ENCODE assay signal across 18 cellular contexts in the genomic region with DNA sequence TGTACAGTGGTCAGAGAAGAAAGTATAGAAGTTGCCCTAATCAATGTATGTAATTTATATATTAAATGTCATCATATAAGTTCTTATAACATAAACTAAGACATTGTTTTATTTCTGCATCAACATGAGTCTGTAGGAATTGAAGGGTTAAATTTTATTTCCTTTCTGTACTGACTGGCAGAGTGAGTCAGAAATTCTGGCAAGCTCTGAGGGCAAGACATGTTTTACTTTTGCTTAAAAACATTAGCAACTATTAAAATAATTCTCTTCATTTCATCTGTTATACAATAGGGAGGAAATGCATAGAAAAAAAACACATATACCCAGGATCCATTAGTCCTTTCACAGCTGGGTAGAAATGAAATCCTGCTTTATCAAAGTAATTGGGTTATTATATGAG.
DNase-seq lines count a peak whose midpoint lies in the region; ATAC-seq and TF ChIP-seq lines count a peak whose summit lies in the region.
"Had no signal": no experiment of that assay in that cellular context is flagged by ENCODE, and none has a peak within 500 bp of the region (broad histone marks: within the 10 kb centered on the region; RNA-seq: fewer than 3 reads in every experiment).

No MANE protein-coding gene starts in this region.

- no peaks in the 10 kb centered on the region for H3K9me2 ChIP-seq in GM23248 (ENCODE audit: insufficient read depth)

- no peak for ATAC-seq in heart right ventricle
- ATAC-seq in HG02981 (IDR thresholded peaks at IDR 0.05; ENCODE audit: unreplicated experiment): no peak
- ATAC-seq: natural killer cell, T-cell had no signal

- intact Hi-C loops in heart right ventricle (cut with DNase I): no loop called here

- no peak overlapping the region for H3K4me3 ChIP-seq in GM23248
- H3K4me3 ChIP-seq in astrocyte of the cerebellum (ENCODE audit: low read depth, low read length): no peak overlapping the region
- no peak overlapping the region for H3K4me3 ChIP-seq in foreskin fibroblast (ENCODE audit: low read depth in 1 of 2, low read length in 2 of 2)
- no peak overlapping the region for H3K4me3 ChIP-seq in heart right ventricle
- H3K4me3 ChIP-seq: left ventricle myocardium inferior, right atrium auricular region had no signal

- H3K36me3 ChIP-seq in GM23248 (ENCODE audit: low read depth) (no peaks in the 10 kb centered on the region), heart right ventricle (no peaks in the 10 kb centered on the region)
- H3K36me3 ChIP-seq: left ventricle myocardium inferior, right atrium auricular region had no signal

- DNase-seq in GM23248: peak; percentile 48
- DNase-seq in astrocyte of the cerebellum (ENCODE audit: low read depth): peak; percentile 11
- DNase-seq in foreskin fibroblast: peak; percentile 36 to 68
- DNase-seq in smooth muscle cell of the brain vasculature (ENCODE audit: low read depth, low spot score): peak; percentile 10
- no peak for DNase-seq in heart right ventricle
- no peak for DNase-seq in activated gamma-delta T cell treated with Interleukin-2 at 50 U/mL for 16 hours
- DNase-seq: activated CD4-positive, alpha-beta T cell treated with anti-CD3 and anti-CD28 coated beads for 1 hour; activated naive CD8-positive, alpha-beta T cell treated with anti-CD3 and anti-CD28 coated beads for 36 hours; cortex of kidney; glutamatergic neuron; left ventricle myocardium inferior; natural killer cell; NCI-H1417; NCI-H446 treated with DMSO at 0.1 percent for 48 hours; stimulated activated naive CD4-positive, alpha-beta T cell treated with Interleukin-2 at 50 U/mL for 16 hours; T-cell had no signal

- H3K9me3 ChIP-seq in GM23248 (ENCODE audit: low read depth) (no peaks in the 10 kb centered on the region), heart right ventricle (peaks cover 0 to 16% (median 0%) of the 10 kb centered on the region in 11 donors)
- H3K9me3 ChIP-seq: right atrium auricular region had no signal

- H3K79me2 ChIP-seq in GM23248 (ENCODE audit: insufficient read depth): no peaks in the 10 kb centered on the region

- H3K4me1 ChIP-seq in GM23248 (ENCODE audit: insufficient read depth) (peaks cover 9% of the 10 kb centered on the region), heart right ventricle (no peaks in the 10 kb centered on the region)
- H3K4me1 ChIP-seq: left ventricle myocardium inferior, right atrium auricular region had no signal

- H3K27me3 ChIP-seq in GM23248 (replicated peaks; ENCODE audit: insufficient read depth): no peaks in the 10 kb centered on the region
- no peaks in the 10 kb centered on the region for H3K27me3 ChIP-seq in heart right ventricle
- H3K27me3 ChIP-seq: right atrium auricular region had no signal

- no peaks in the 10 kb centered on the region for H4K20me1 ChIP-seq in GM23248 (ENCODE audit: insufficient read depth)

- H3K27ac ChIP-seq in GM23248 (no peak overlapping the region), heart right ventricle (no peak overlapping the region)
- H3K27ac ChIP-seq: left ventricle myocardium inferior, right atrium auricular region had no signal

- H3K9ac ChIP-seq in GM23248: no peak overlapping the region

- in situ Hi-C loops in GM23248 (cut with MboI): no loop called here
- in situ Hi-C loops in astrocyte of the cerebellum (cut with HindIII; ENCODE audit: low sequenced_read_pairs): no loop called here

- H3K4me2 ChIP-seq in GM23248 (ENCODE audit: unreplicated experiment): peak overlapping the region; percentile 23

- TF ChIP-seq CTCF in astrocyte of the cerebellum (IDR thresholded peaks at IDR 0.05; ENCODE audit: low read depth, low read length, missing control alignments) (no peak), foreskin fibroblast (IDR thresholded peaks at IDR 0.05; ENCODE audit: low read depth, low read length) (no peak), heart right ventricle (IDR thresholded peaks at IDR 0.05) (no peak)

- H2AFZ ChIP-seq in GM23248: peak overlapping the region; percentile 52; the same call in 1 of the 2 replicates

- no peaks in the 10 kb centered on the region for H3F3A ChIP-seq in GM23248 (ENCODE audit: insufficient read depth)

Comparison
In these comparisons a context has a peak if more than half of its experiments do, and no peak if none do; other contexts are left out.
1. DNase-seq: peak in GM23248 (single experiment), astrocyte of the cerebellum (single experiment), foreskin fibroblast (2 of 2) and smooth muscle cell of the brain vasculature (single experiment); none in heart right ventricle (0 of 2) and activated gamma-delta T cell treated with Interleukin-2 at 50 U/mL for 16 hours (single experiment).